14 cellular contexts compared by ENCODE assay signal in the genomic region with DNA sequence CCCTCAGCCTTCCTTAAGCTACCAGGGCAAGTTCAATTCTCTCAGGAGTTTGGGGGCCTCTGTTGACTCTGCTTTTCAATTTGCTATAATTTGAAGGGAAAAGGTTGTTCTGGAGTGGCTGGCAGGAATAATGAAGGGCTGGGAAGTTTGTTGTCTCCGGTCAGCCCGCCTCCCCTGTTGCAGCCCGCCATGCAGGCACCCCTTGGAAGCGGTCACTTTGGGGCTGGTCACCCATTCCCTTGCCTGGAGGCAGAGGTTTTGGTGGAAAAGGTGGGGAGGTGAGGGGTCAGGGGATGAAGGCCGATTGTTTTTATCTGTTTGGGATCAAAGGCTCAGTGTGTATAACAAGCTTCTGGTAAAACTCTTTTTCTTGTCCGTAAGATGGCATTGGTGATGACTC.
DNase-seq lines count a peak whose midpoint lies in the region; ATAC-seq and TF ChIP-seq lines count a peak whose summit lies in the region.
"Had no signal": no experiment of that assay in that cellular context is flagged by ENCODE, and none has a peak within 500 bp of the region (broad histone marks: within the 10 kb centered on the region; RNA-seq: fewer than 3 reads in every experiment).

No MANE protein-coding gene starts in this region.

- H3K9me3 Mint-ChIP-seq in activated CD4-positive, alpha-beta T cell treated with anti-CD3 and anti-CD28 coated beads for 36 hours (ENCODE audit: low read depth), result no peaks in the 10 kb centered on the region
- H3K9me3 Mint-ChIP-seq in CD8-positive, alpha-beta memory T cell, result no peaks in the 10 kb centered on the region
- H3K9me3 Mint-ChIP-seq in activated naive CD8-positive, alpha-beta T cell (ENCODE audit: low read depth), result no peaks in the 10 kb centered on the region
- H3K9me3 Mint-ChIP-seq in natural killer cell, result no peaks in the 10 kb centered on the region

- H3K4me3 Mint-ChIP-seq in activated CD4-positive, alpha-beta T cell treated with anti-CD3 and anti-CD28 coated beads for 36 hours, result no peak overlapping the region
- H3K4me3 Mint-ChIP-seq in CD8-positive, alpha-beta memory T cell, result peak overlapping the region in 6 of 7 donors; percentile 69 to 86 (median 77)
- peak overlapping the region; percentile 68 for H3K4me3 Mint-ChIP-seq in activated naive CD8-positive, alpha-beta T cell
- H3K4me3 Mint-ChIP-seq in natural killer cell, result peak overlapping the region; percentile 73

- CTCF ChIA-PET in activated CD4-positive, alpha-beta T cell treated with anti-CD3 and anti-CD28 coated beads for 36 hours (lab: Charles Lee), result no interaction called here
- CTCF ChIA-PET in CD8-positive, alpha-beta memory T cell (lab: Charles Lee), result interaction anchor here (1.1 to 1.2 kb wide), 2 partner anchors 19 to 159 kb away, joined by 4 read pairs; no protein-coding TSS in a partner anchor

- H3K36me3 Mint-ChIP-seq in activated CD4-positive, alpha-beta T cell treated with anti-CD3 and anti-CD28 coated beads for 36 hours (ENCODE audit: low read depth), result no peaks in the 10 kb centered on the region
- peaks cover 0 to 4% (median 1%) of the 10 kb centered on the region in 3 donors for H3K36me3 Mint-ChIP-seq in CD8-positive, alpha-beta memory T cell
- peaks cover 2% of the 10 kb centered on the region for H3K36me3 Mint-ChIP-seq in activated naive CD8-positive, alpha-beta T cell
- no peaks in the 10 kb centered on the region for H3K36me3 Mint-ChIP-seq in natural killer cell

- H3K4me3 ChIP-seq in CD8-positive, alpha-beta memory T cell (ENCODE audit: low read length), result no peak overlapping the region
- H3K4me3 ChIP-seq: A549, pancreas had no signal

- H3K27me3 ChIP-seq in CD8-positive, alpha-beta memory T cell (ENCODE audit: insufficient read depth, low read length, poor library complexity, severe bottlenecking), result no peaks in the 10 kb centered on the region
- H3K27me3 ChIP-seq: pancreas had no signal

- peak overlapping the region; percentile 62 for H3K27ac Mint-ChIP-seq in activated CD4-positive, alpha-beta T cell treated with anti-CD3 and anti-CD28 coated beads for 36 hours
- H3K27ac Mint-ChIP-seq in CD8-positive, alpha-beta memory T cell, result peak overlapping the region in 7 of 8 donors; percentile 81 to 94 (median 91)
- peak overlapping the region; percentile 86 for H3K27ac Mint-ChIP-seq in activated naive CD8-positive, alpha-beta T cell
- peak overlapping the region; percentile 90 to 94 for H3K27ac Mint-ChIP-seq in natural killer cell

- POLR2A ChIA-PET in activated CD4-positive, alpha-beta T cell treated with anti-CD3 and anti-CD28 coated beads for 36 hours (lab: Charles Lee), result interaction anchor here (0.7 kb wide), 1 partner anchor 26 kb away, joined by 3 read pairs; no protein-coding TSS in a partner anchor
- POLR2A ChIA-PET in CD8-positive, alpha-beta memory T cell (lab: Charles Lee), result no interaction called here

- peaks cover 82% of the 10 kb centered on the region for H3K4me1 ChIP-seq in CD8-positive, alpha-beta memory T cell (ENCODE audit: insufficient read depth, low read length)
- H3K4me1 ChIP-seq: pancreas had no signal

- no peak for ATAC-seq in activated CD4-positive, alpha-beta T cell treated with anti-CD3 and anti-CD28 coated beads for 36 hours
- ATAC-seq in natural killer cell, result no peak
- ATAC-seq: A549, pancreas had no signal

- DNase-seq in activated CD4-positive, alpha-beta T cell treated with anti-CD3 and anti-CD28 coated beads for 36 hours, result no peak
- DNase-seq in activated CD4-positive, alpha-beta T cell treated with anti-CD3 and anti-CD28 coated beads, Interleukin-2, amount 50 U/mL, for 4 hours, result no peak
- DNase-seq in CD8-positive, alpha-beta memory T cell, result no peak
- DNase-seq in natural killer cell (no peak), SIG-M5 (lab: John Stamatoyannopoulos, UW) (no peak), NCI-H1105 treated with DMSO at 0.1 percent for 48 hours (lab: John Stamatoyannopoulos, UW) (no peak), OCI-M1 (lab: John Stamatoyannopoulos, UW) (no peak)
- DNase-seq: activated CD8-positive, alpha-beta memory T cell treated with anti-CD3 and anti-CD28 coated beads, Interleukin-2, amount 50 U/mL, for 48 hours; NCI-H1930; NCI-H510A; stimulated activated CD4-positive, alpha-beta T cell treated with anti-CD3 and anti-CD28 coated beads, Interleukin-4, amount 100 ng/mL, for 24 hours had no signal

- H3K4me1 Mint-ChIP-seq in activated CD4-positive, alpha-beta T cell treated with anti-CD3 and anti-CD28 coated beads for 36 hours, result peaks cover 74% of the 10 kb centered on the region
- peaks cover 56 to 82% (median 73%) of the 10 kb centered on the region in 3 donors for H3K4me1 Mint-ChIP-seq in CD8-positive, alpha-beta memory T cell
- peaks cover 77% of the 10 kb centered on the region for H3K4me1 Mint-ChIP-seq in activated naive CD8-positive, alpha-beta T cell (ENCODE audit: low read depth)
- H3K4me1 Mint-ChIP-seq in natural killer cell, result peaks cover 71 to 78% of the 10 kb centered on the region in 2 donors

- intact Hi-C loops in activated CD4-positive, alpha-beta T cell treated with anti-CD3 and anti-CD28 coated beads for 36 hours (cut with DNase I, micrococcal nuclease), result loop anchor here in 1 of 2 experiments (1.0 kb wide), 1 partner anchor 29 kb away; no protein-coding TSS in a partner anchor
- intact Hi-C loops in natural killer cell (cut with micrococcal nuclease), result no loop called here

- H3K27me3 Mint-ChIP-seq in activated CD4-positive, alpha-beta T cell treated with anti-CD3 and anti-CD28 coated beads for 36 hours, result no peaks in the 10 kb centered on the region
- H3K27me3 Mint-ChIP-seq in CD8-positive, alpha-beta memory T cell, result peaks cover 0 to 1% of the 10 kb centered on the region in 2 donors
- no peaks in the 10 kb centered on the region for H3K27me3 Mint-ChIP-seq in activated naive CD8-positive, alpha-beta T cell
- no peaks in the 10 kb centered on the region for H3K27me3 Mint-ChIP-seq in natural killer cell (ENCODE audit: low read depth in 2 of 2)

- no peaks in the 10 kb centered on the region for H3K9me3 ChIP-seq in CD8-positive, alpha-beta memory T cell (ENCODE audit: low read length)
- H3K9me3 ChIP-seq: A549, pancreas had no signal

- H3K27ac ChIP-seq in CD8-positive, alpha-beta memory T cell (ENCODE audit: low read depth, low read length), result no peak overlapping the region
- H3K27ac ChIP-seq: pancreas had no signal

- no peaks in the 10 kb centered on the region for H3K36me3 ChIP-seq in CD8-positive, alpha-beta memory T cell (ENCODE audit: insufficient read depth, low read length)
- H3K36me3 ChIP-seq: pancreas had no signal

- TF ChIP-seq CTCF in natural killer cell (IDR thresholded peaks at IDR 0.05), result no peak
